9 cellular contexts compared by ENCODE assay signal in the genomic region with DNA sequence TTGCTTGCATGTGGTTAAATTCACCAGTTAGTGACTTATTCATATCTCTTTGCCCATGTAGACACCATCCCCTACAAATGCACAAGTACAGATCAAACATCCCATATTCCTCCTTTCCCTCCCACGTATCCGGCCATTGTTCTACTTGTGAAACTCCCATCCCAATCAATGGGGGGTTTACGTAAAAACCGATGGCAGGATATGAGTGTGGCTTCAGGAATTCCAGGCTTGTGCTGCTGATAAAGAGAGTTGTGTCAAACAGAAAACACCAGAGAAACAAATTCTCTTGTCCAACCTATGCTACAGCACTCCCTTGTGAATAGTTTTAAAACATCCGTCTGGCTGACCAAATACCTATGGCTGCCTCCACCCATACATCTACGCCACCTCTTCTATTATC. TPM values are rescaled to one million over a fixed set of nuclear protein-coding genes. Genes with fewer than 3 reads are reported as not detected.
A peak's percentile ranks its signal among the peaks of the same experiment; 100 is the strongest.
DNase-seq lines count a peak whose midpoint lies in the region; ATAC-seq, FAIRE-seq and TF ChIP-seq lines count a peak whose summit lies in the region.
"Had no signal": no experiment of that assay in that cellular context is flagged by ENCODE, and none has a peak within 500 bp of the region (broad histone marks: within the 10 kb centered on the region; RNA-seq: fewer than 3 reads in every experiment).

No MANE protein-coding gene starts in this region.

- CTCF ChIA-PET in H1 (lab: Charles Lee; ENCODE audit: partially characterized antibody): interaction anchor here (1.0 to 1.3 kb wide), 2 partner anchors 68 to 118 kb away, joined by 3 to 5 read pairs; no protein-coding TSS in a partner anchor

- no peaks in the 10 kb centered on the region for H3K79me2 ChIP-seq in H1 (ENCODE audit: control insufficient read depth in 1 of 2, insufficient read depth in 2 of 2, low read length in 2 of 2)

- H3K36me3 ChIP-seq in HUES48 (ENCODE audit: control insufficient read depth, insufficient read depth, low read length) (no peaks in the 10 kb centered on the region), H1 (ENCODE audit: control insufficient read depth in 2 of 4, insufficient read depth in 4 of 4, low read length in 3 of 4) (no peaks in the 10 kb centered on the region), mucosa of descending colon (ENCODE audit: low read depth) (no peaks in the 10 kb centered on the region)

- H4K20me1 ChIP-seq in H1 (replicated peaks in 1 of 2; ENCODE audit: control insufficient read depth in 1 of 2, insufficient read depth in 2 of 2, low read length in 2 of 2): no peaks in the 10 kb centered on the region

- WGBS in H1 (ENCODE audit: extremely low coverage in 1 of 2, insufficient coverage in 1 of 2, insufficient read length in 1 of 2, insufficient replicate concordance in 2 of 2, low coverage in 1 of 2, low lambda C conversion rate in 2 of 2, missing lambda C conversion rate in 1 of 2), 2 experiments: 65% methylated on average over 6 of the region's 6 CpGs; no CpG with 5 or more reads in 1 of the 2 experiments

- H3K4me2 ChIP-seq in H1 (ENCODE audit: insufficient read depth in 1 of 2, low read depth in 2 of 2, low read length in 2 of 2): no peak overlapping the region

- H2BK5ac ChIP-seq in H1 (ENCODE audit: low read depth, low read length): no peak overlapping the region

- intact Hi-C loops in mucosa of descending colon (cut with DNase I, micrococcal nuclease): no loop called here

- no peak overlapping the region for H2BK15ac ChIP-seq in H1 (ENCODE audit: low read length)

- ATAC-seq in HG02884 (IDR thresholded peaks at IDR 0.05; ENCODE audit: unreplicated experiment) (no peak), mucosa of descending colon (no peak)

- TF ChIP-seq CTCF in AG09309 (IDR thresholded peaks at IDR 0.05; ENCODE audit: control insufficient read depth, insufficient read depth, low read depth, low read length, missing control alignments): no peak
- TF ChIP-seq CTCF in H1 (IDR thresholded peaks at IDR 0.05; ENCODE audit: control extremely low read depth in 1 of 3, insufficient read depth in 1 of 3, low read depth in 1 of 3, low read length in 3 of 3): no peak
- no peak for TF ChIP-seq CTCF in mucosa of descending colon (IDR thresholded peaks at IDR 0.05)

- no peak overlapping the region for H4K91ac ChIP-seq in H1 (replicated peaks; ENCODE audit: insufficient read length, low read length)

- H2BK120ac ChIP-seq in H1 (replicated peaks; ENCODE audit: low read depth, low read length): no peak overlapping the region

- no peak overlapping the region for H3K14ac ChIP-seq in H1 (ENCODE audit: insufficient read length)

- peaks cover 8% of the 10 kb centered on the region for H3K27me3 ChIP-seq in HUES48 (ENCODE audit: control insufficient read depth, insufficient read depth, low read length)
- H3K27me3 ChIP-seq in H1 (replicated peaks in 1 of 4; ENCODE audit: control insufficient read depth in 3 of 4, extremely low read depth in 1 of 4, insufficient read depth in 3 of 4, low read length in 3 of 4): no peaks in the 10 kb centered on the region

- no peak overlapping the region for H3K4ac ChIP-seq in H1 (replicated peaks; ENCODE audit: insufficient read length, low read depth, low read length)

- H3K56ac ChIP-seq in H1 (replicated peaks; ENCODE audit: insufficient read length, low read depth, low read length): no peak overlapping the region

- no peak for TF ChIP-seq POLR2A in H1 (IDR thresholded peaks at IDR 0.05; ENCODE audit: control extremely low read depth in 1 of 2, low read depth in 2 of 2, low read length in 2 of 2)

- H3K4me1 ChIP-seq in HUES48 (ENCODE audit: control insufficient read depth, insufficient read depth, low read length) (peaks cover 11% of the 10 kb centered on the region), H1 (replicated peaks in 1 of 4; ENCODE audit: control insufficient read depth in 3 of 4, insufficient read depth in 4 of 4, low read length in 3 of 4) (peaks cover 0 to 5% (median 0%) of the 10 kb centered on the region in 4 experiments; a peak in 1 of 7 replicates), mucosa of descending colon (ENCODE audit: low read depth) (no peaks in the 10 kb centered on the region)

- H3K79me1 ChIP-seq in H1 (ENCODE audit: low read depth, low read length): no peaks in the 10 kb centered on the region

- peak overlapping the region; percentile 85 for H3K27ac ChIP-seq in HUES48 (ENCODE audit: low read depth, low read length)
- H3K27ac ChIP-seq in H1 (ENCODE audit: low read depth, low read length): no peak overlapping the region

- no peak for TF ChIP-seq EP300 in H1 (IDR thresholded peaks at IDR 0.05; ENCODE audit: borderline replicate concordance in 1 of 2, low read depth in 2 of 2, low read length in 2 of 2)

- DNase-seq in AG09309 (ENCODE audit: low read depth) (peak; percentile 87), H1 (ENCODE audit: low read depth in 1 of 2, low spot score in 2 of 2) (no peak), lung microvascular endothelial cell (ENCODE audit: low read depth in 2 of 2) (peak; percentile 99 to 100), NOMO-1 treated with DMSO at 0.1 percent for 48 hours (lab: John Stamatoyannopoulos, UW; ENCODE audit: unreplicated experiment) (no peak), medulla oblongata (ENCODE audit: extremely low spot score) (no peak), mucosa of descending colon (no peak)

- H2BK20ac ChIP-seq in H1 (ENCODE audit: low read length): no peak overlapping the region

- H3K23me2 ChIP-seq in H1 (ENCODE audit: low read depth, low read length): no peaks in the 10 kb centered on the region

- H2AK5ac ChIP-seq in H1 (ENCODE audit: low read depth, low read length): no peak overlapping the region

- H4K8ac ChIP-seq in H1 (ENCODE audit: extremely low read depth, insufficient read depth, low read length): no peak overlapping the region

- no peak overlapping the region for H2BK12ac ChIP-seq in H1 (ENCODE audit: low read depth, low read length)

- no peaks in the 10 kb centered on the region for H3K9me3 ChIP-seq in HUES48 (ENCODE audit: control insufficient read depth, insufficient read depth, low read length)
- no peaks in the 10 kb centered on the region for H3K9me3 ChIP-seq in H1 (ENCODE audit: insufficient read depth in 2 of 2, low read depth in 1 of 2, low read length in 1 of 2)
- H3K9me3 ChIP-seq in mucosa of descending colon: no peaks in the 10 kb centered on the region

- no peak overlapping the region for H2AFZ ChIP-seq in H1 (ENCODE audit: low read length)

- no peak for TF ChIP-seq RAD21 in H1 (IDR thresholded peaks at IDR 0.05 in 1 of 2, conservative IDR thresholded peaks at IDR 0.05 in 1 of 2; ENCODE audit: low read depth in 2 of 2, low read length in 2 of 2)

- no peak overlapping the region for H3K4me3 ChIP-seq in AG09309 (ENCODE audit: control insufficient read depth, low read depth, low read length)
- H3K4me3 ChIP-seq in HUES48 (ENCODE audit: low read depth, low read length): no peak overlapping the region
- H3K4me3 ChIP-seq in H1 (ENCODE audit: extremely low read depth in 1 of 4, insufficient read depth in 2 of 4, low read depth in 3 of 4, low read length in 4 of 4): no peak overlapping the region
- H3K4me3 ChIP-seq in mucosa of descending colon: no peak overlapping the region

- FAIRE-seq in H1 (lab: Jason Lieb, UNC): no peak

- no peak overlapping the region for H3K9ac ChIP-seq in HUES48 (ENCODE audit: low read depth, low read length)
- no peak overlapping the region for H3K9ac ChIP-seq in H1 (replicated peaks in 1 of 4; ENCODE audit: extremely low read depth in 1 of 4, low read depth in 3 of 4, low read length in 3 of 4)

- H3K18ac ChIP-seq in H1 (ENCODE audit: extremely low read depth, low read length): no peak overlapping the region

- no peak overlapping the region for H4K5ac ChIP-seq in H1 (ENCODE audit: insufficient read length, low read depth, low read length)

- POLR2A ChIA-PET in H1 (lab: Charles Lee; ENCODE audit: partially characterized antibody): no interaction called here

- H3K23ac ChIP-seq in H1 (ENCODE audit: insufficient read length): no peak overlapping the region

TF ChIP-seq in H1, 55 proteins besides CTCF, POLR2A, EP300 and RAD21:
- TF ChIP-seq EGR1 (IDR thresholded peaks at IDR 0.05; ENCODE audit: borderline replicate concordance, low read depth, low read length) (no peak), JUND (IDR thresholded peaks at IDR 0.05; ENCODE audit: low read length) (0 out of 2 replicates have a peak, but pooled peaks have one; percentile 47)

RNA-seq across cellular contexts. Expression of a gene that starts 15.5 kb away (rescaled TPM):
- total RNA-seq in H1 (2021; fragmentation: NEBNext Ultra II Directional; extraction: Animal tissue kit (Norgen Biotek cat#: 25700)): 0.22 and 0.29 TPM in 2 replicates
- polyA plus RNA-seq in H1 (2011; rRNA removed): 0.18 and 0.30 TPM in 2 replicates
- 0.21 TPM for polyA plus RNA-seq in H1 (2011; cell fraction: cytosol; rRNA removed)
- 0.14 TPM for polyA plus RNA-seq in H1 (2011; cell fraction: nucleus; rRNA removed)
- polyA plus RNA-seq in H1 (2012, experiment 1 of 2): 0.15 to 0.58 TPM (median 0.43 TPM) in 3 of 4 replicates, not detected in the other
- 0.04 TPM for polyA plus RNA-seq in H1 (2012, experiment 2 of 2)
- polyA plus RNA-seq in H1 (2013, experiment 1 of 2): 0.18 TPM
- 0.24 TPM for polyA plus RNA-seq in H1 (2013, experiment 2 of 2)
- polyA minus RNA-seq in H1 (2011; rRNA and poly(A)+ RNA removed): 0.38 and 1.5 TPM in 2 replicates
- not detected for polyA minus RNA-seq in H1 (2011; cell fraction: cytosol; rRNA and poly(A)+ RNA removed)
- polyA minus RNA-seq in H1 (2011; cell fraction: nucleus; rRNA and poly(A)+ RNA removed): 0.50 TPM
- total RNA-seq in lung microvascular endothelial cell (95.5 and 119 TPM in 2 replicates), mucosa of descending colon (10 to 100 TPM in 2 of 3 donors, 1 to 10 TPM in 1; 5.8 to 10.9 (median 10.1) TPM)
- total RNA-seq: HT-29 had no signal

Comparison
In these comparisons a context has a peak if more than half of its experiments do, and no peak if none do; other contexts are left out.
1. DNase-seq: peak in AG09309 (single experiment) and lung microvascular endothelial cell (2 of 2); none in H1 (0 of 2), NOMO-1 treated with DMSO at 0.1 percent for 48 hours (single experiment), medulla oblongata (single experiment) and mucosa of descending colon (0 of 3).